Comparison of ENCODE assay signal across 1 cellular context in the genomic region with DNA sequence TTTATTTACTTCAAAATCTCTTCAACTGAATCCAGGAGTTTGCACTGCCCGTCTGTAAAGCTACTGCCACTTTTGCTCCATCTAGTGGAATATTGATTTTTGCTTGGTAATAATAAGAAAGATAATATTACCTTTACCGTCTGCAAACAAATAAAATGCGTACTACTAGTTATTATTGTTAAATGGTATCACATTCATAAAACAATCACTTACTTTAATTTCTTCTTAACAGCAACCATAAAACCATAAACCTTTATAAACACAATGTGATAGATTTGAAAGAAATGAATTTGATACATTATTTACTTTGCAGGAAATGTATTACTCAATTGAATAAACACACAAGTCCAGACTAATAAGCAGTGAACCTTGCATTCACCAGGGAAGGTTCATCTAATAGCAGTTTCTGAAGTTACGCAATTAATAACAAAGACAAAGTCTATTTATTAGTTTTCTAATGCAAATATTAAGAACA.
TF ChIP-seq lines count a peak whose summit lies in the region.

No MANE protein-coding gene starts in this region.

TF ChIP-seq in A549, 52 proteins besides CTCF, POLR2A, EP300 and RAD21 (continued from another document):
- TF ChIP-seq, protein P1, sequence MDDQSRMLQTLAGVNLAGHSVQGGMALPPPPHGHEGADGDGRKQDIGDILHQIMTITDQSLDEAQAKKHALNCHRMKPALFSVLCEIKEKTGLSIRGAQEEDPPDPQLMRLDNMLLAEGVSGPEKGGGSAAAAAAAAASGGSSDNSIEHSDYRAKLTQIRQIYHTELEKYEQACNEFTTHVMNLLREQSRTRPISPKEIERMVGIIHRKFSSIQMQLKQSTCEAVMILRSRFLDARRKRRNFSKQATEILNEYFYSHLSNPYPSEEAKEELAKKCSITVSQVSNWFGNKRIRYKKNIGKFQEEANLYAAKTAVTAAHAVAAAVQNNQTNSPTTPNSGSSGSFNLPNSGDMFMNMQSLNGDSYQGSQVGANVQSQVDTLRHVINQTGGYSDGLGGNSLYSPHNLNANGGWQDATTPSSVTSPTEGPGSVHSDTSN (IDR thresholded peaks at IDR 0.05): no peak
- TF ChIP-seq SMC3 (IDR thresholded peaks at IDR 0.05): peak; percentile 41; the same call in 2 of the 3 replicates
- TF ChIP-seq TP53 (CRISPR knock-in tag; IDR thresholded peaks at IDR 0.05): no peak
- no peak for TF ChIP-seq EHF (CRISPR knock-in tag; IDR thresholded peaks at IDR 0.05)
- no peak for TF ChIP-seq NFE2L2 (conservative IDR thresholded peaks at IDR 0.05; ENCODE audit: low read length)
